Comparison of ENCODE assay signal across 36 cellular contexts in the genomic region with DNA sequence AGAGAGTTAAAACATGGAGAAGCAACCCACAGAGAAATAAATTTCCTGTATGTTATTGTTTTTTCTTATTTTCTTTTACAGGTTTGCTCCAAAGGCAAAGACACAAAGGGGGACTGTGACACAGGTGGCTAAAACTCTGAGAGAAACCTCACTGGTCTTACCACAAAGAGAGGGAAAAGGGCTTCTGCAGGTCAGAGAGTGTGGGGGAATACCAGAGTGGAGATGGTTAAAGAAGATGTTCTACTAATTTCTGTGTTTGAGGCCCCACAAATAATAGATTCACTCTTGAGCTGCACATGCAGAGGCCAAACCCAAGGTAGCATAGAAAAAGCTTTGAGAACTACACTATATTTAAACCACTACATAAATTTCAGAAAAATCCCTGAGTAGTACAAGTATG.
"Had no signal": no experiment of that assay in that cellular context is flagged by ENCODE, and none has a peak within 500 bp of the region (broad histone marks: within the 10 kb centered on the region; RNA-seq: fewer than 3 reads in every experiment).

No MANE protein-coding gene starts in this region.

- H3K36me3 ChIP-seq: MG63 had no signal

- DNase-seq: Karpas-422, Kasumi-1, KBM-7, KG1, MG63, MV-4-11, NCI-H1048, NCI-H1092, NCI-H1092 treated with DMSO at 0.1 percent for 48 hours, NCI-H1105, NCI-H1105 treated with DMSO at 0.1 percent for 48 hours, NCI-H1417, NCI-H1417 treated with DMSO at 0.1 percent for 48 hours, NCI-H1436, NCI-H1436 treated with DMSO at 0.1 percent for 48 hours, NCI-H146, NCI-H1694, NCI-H1694 treated with DMSO at 0.1 percent for 48 hours, NCI-H187, NCI-H187 treated with DMSO at 0.1 percent for 48 hours, NCI-H1930, NCI-H2029, NCI-H2029 treated with DMSO at 0.1 percent for 48 hours, NCI-H2081, NCI-H2081 treated with DMSO at 0.1 percent for 48 hours, NCI-H2107, NCI-H2171, NCI-H2171 treated with DMSO at 0.1 percent for 48 hours, NCI-H2227 treated with DMSO at 0.1 percent for 48 hours, NCI-H226, NCI-H345, NCI-H446, NCI-H446 treated with DMSO at 0.1 percent for 48 hours, NCI-H510A, NCI-H510A treated with DMSO at 0.1 percent for 48 hours, NCI-H524 had no signal

- H3K9me3 ChIP-seq: MG63 had no signal

- H3K4me3 ChIP-seq: MG63 had no signal

- H3K27me3 ChIP-seq: MG63 had no signal
